Comparison of ENCODE assay signal across 8 cellular contexts in genomic region chr3:160400631-160401150, GRCh38. TPM values are rescaled to one million over a fixed set of nuclear protein-coding genes. Genes with fewer than 3 reads are reported as not detected.
DNase-seq lines count a peak whose midpoint lies in the region; ATAC-seq and TF ChIP-seq lines count a peak whose summit lies in the region.

No MANE protein-coding gene starts in this region.

- peak overlapping the region; percentile 67; the same call in 1 of the 2 replicates for H3K27ac ChIP-seq in HUES6 (ENCODE audit: low read depth, low read length)
- H3K27ac ChIP-seq in foreskin keratinocyte, result peak overlapping the region; percentile 98

- peak; percentile 20 for DNase-seq in GM03348 (ENCODE audit: low spot score)
- DNase-seq in activated T-cell treated with anti-CD3 and anti-CD28 coated beads for 48 hours (ENCODE audit: low read depth), result peak; percentile 7
- no peak for DNase-seq in foreskin keratinocyte
- DNase-seq in omental fat pad (ENCODE audit: low spot score), result no peak

- H3K9ac ChIP-seq in HUES6 (ENCODE audit: low read length), result peak overlapping the region; percentile 98

- peaks cover 33% of the 10 kb centered on the region for H3K36me3 ChIP-seq in HUES6 (ENCODE audit: control insufficient read depth, insufficient read depth, low read length)

- peak overlapping the region; percentile 91 for H3K4me3 ChIP-seq in HUES6 (ENCODE audit: low read depth, low read length)

- H3K27me3 ChIP-seq in HUES6 (ENCODE audit: control insufficient read depth, insufficient read depth, low read length), result no peaks in the 10 kb centered on the region
- no peaks in the 10 kb centered on the region for H3K27me3 ChIP-seq in foreskin keratinocyte

- H3K9me3 ChIP-seq in HUES6 (ENCODE audit: control insufficient read depth, insufficient read depth, low read depth, low read length), result no peaks in the 10 kb centered on the region

- ATAC-seq in foreskin keratinocyte, result no peak
- ATAC-seq in omental fat pad (ENCODE audit: low FRiP score), result peak; percentile 14
- ATAC-seq in HG02970 (IDR thresholded peaks at IDR 0.05; ENCODE audit: low FRiP score, unreplicated experiment), result no peak
- ATAC-seq in GM18873 (IDR thresholded peaks at IDR 0.05; ENCODE audit: low FRiP score, unreplicated experiment), result no peak
- no peak for ATAC-seq in GM21381 (IDR thresholded peaks at IDR 0.05; ENCODE audit: unreplicated experiment)

- H3K4me1 ChIP-seq in HUES6 (ENCODE audit: control insufficient read depth, insufficient read depth, low read length), result peaks cover 8% of the 10 kb centered on the region; the same call in 1 of the 2 replicates
- H3K4me1 ChIP-seq in foreskin keratinocyte, result peaks cover 17% of the 10 kb centered on the region

- TF ChIP-seq CTCF in foreskin keratinocyte (conservative IDR thresholded peaks at IDR 0.05), result no peak
- TF ChIP-seq CTCF in omental fat pad (IDR thresholded peaks at IDR 0.05), result no peak

RNA-seq across cellular contexts. Expression of gene SMC4, which starts 1.2 kb away (rescaled TPM):
- 113 and 147 TPM in 2 replicates for total RNA-seq in foreskin keratinocyte
- 41.7 and 54.0 TPM in 2 replicates for polyA plus RNA-seq in foreskin keratinocyte
- 10 to 100 TPM; 12.7 to 33.1 (median 16.7) TPM for total RNA-seq in omental fat pad

RNA-seq across cellular contexts. Expression of gene IFT80, which starts 1.7 kb away (rescaled TPM):
- total RNA-seq in foreskin keratinocyte, result 18.6 and 23.4 TPM in 2 replicates
- 4.2 and 5.7 TPM in 2 replicates for polyA plus RNA-seq in foreskin keratinocyte
- 10 to 100 TPM; 13.9 to 34.5 (median 19.9) TPM for total RNA-seq in omental fat pad

RNA-seq across cellular contexts. Expression of gene TRIM59, which starts 48.9 kb away (rescaled TPM):
- total RNA-seq in foreskin keratinocyte, result 24.7 and 25.3 TPM in 2 replicates
- 5.4 and 7.2 TPM in 2 replicates for polyA plus RNA-seq in foreskin keratinocyte
- 1 to 10 TPM in 3 of 4 donors, under 1 TPM in 1; 0.32 to 1.6 (median 1.4) TPM for total RNA-seq in omental fat pad

Comparison
In these comparisons a context has a peak if more than half of its experiments do, and no peak if none do; other contexts are left out.
1. DNase-seq: peak in GM03348 (single experiment) and activated T-cell treated with anti-CD3 and anti-CD28 coated beads for 48 hours (single experiment); none in foreskin keratinocyte (0 of 2) and omental fat pad (single experiment).
2. RNA of gene TRIM59, which starts 48.9 kb away (total RNA-seq): 24.7 to 25.3 TPM in foreskin keratinocyte; 0.32 to 1.6 TPM in omental fat pad; every median in the first group is over 10 times any median in the second.